ENCODE assay signal across 1 cellular context in genomic region chr3:56874269-56874668, GRCh38.
TF ChIP-seq lines count a peak whose summit lies in the region.

No MANE protein-coding gene starts in this region.

TF ChIP-seq in SK-N-SH treated with all-trans-retinoic acid at 6 μM for 48 hours, 23 proteins besides CTCF, POLR2A, EP300 and RAD21 (continued from another document):
- TF ChIP-seq CSRNP3 (CRISPR knock-in tag; IDR thresholded peaks at IDR 0.05), result no peak
- no peak for TF ChIP-seq ZFP3 (CRISPR knock-in tag; IDR thresholded peaks at IDR 0.05)
